1 cellular context compared by ENCODE assay signal in the genomic region with DNA sequence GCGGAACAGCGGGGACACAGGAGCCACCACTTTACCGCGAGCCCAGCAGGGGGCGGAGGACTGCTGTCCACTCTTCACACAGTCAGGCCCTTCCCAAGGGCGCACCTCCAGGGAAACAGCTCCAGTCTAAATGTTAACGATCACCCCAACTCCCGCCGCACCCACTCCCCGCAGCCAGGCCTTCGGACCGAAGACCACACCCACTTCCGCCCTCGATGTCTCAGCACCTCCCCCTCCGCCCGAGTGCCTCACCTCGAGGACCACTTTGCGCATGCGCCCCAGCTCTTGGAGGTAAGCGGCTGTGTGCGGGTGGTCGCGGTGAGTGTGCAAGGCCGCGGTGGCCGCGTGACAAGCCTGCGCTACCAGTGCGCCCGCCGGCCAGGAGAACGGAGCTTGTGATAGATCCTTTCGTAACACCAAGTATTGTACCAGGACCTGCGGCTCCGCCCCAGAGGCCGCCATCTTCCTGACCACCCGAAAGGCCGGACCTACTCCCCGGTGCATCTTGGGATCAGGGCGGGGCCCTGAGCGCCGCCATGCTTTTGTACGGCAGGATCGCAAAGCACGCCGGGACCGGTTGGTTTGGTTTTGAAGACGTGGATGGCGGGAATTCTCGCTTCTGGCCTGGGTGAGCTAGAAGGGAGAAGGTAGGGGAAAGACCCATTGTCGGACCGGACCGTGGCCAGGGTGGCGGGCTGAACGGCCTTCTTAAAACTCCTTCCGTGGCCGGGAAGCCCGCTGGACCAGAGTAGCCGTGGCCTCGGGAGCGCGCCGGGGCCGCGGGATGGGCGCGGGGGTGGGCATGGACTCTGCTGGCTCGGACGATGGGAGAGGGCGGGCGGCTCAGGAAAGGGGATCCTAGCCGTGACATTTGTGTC.
TF ChIP-seq lines count a peak whose summit lies in the region.

A gene with protein sequence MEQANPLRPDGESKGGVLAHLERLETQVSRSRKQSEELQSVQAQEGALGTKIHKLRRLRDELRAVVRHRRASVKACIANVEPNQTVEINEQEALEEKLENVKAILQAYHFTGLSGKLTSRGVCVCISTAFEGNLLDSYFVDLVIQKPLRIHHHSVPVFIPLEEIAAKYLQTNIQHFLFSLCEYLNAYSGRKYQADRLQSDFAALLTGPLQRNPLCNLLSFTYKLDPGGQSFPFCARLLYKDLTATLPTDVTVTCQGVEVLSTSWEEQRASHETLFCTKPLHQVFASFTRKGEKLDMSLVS (plus strand): TSS at position 552 of the 878 bp plus-strand sequence. CDS start 495 bp downstream, outside the sequence.
A gene with protein sequence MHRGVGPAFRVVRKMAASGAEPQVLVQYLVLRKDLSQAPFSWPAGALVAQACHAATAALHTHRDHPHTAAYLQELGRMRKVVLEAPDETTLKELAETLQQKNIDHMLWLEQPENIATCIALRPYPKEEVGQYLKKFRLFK (minus strand): TSS at position 518 of the 878 bp plus-strand sequence. CDS start 14 bp downstream, at position 504.

TF ChIP-seq in HepG2, 621 proteins besides CTCF, POLR2A, EP300 and RAD21 (continued from another document and continues in another):
- TF ChIP-seq ZNF790 (CRISPR knock-in tag; IDR thresholded peaks at IDR 0.05; ENCODE audit: borderline replicate concordance), result peak; percentile 90; the same call in 1 of the 2 replicates
- TF ChIP-seq, protein P1, sequence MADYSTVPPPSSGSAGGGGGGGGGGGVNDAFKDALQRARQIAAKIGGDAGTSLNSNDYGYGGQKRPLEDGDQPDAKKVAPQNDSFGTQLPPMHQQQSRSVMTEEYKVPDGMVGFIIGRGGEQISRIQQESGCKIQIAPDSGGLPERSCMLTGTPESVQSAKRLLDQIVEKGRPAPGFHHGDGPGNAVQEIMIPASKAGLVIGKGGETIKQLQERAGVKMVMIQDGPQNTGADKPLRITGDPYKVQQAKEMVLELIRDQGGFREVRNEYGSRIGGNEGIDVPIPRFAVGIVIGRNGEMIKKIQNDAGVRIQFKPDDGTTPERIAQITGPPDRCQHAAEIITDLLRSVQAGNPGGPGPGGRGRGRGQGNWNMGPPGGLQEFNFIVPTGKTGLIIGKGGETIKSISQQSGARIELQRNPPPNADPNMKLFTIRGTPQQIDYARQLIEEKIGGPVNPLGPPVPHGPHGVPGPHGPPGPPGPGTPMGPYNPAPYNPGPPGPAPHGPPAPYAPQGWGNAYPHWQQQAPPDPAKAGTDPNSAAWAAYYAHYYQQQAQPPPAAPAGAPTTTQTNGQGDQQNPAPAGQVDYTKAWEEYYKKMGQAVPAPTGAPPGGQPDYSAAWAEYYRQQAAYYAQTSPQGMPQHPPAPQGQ (CRISPR knock-in tag; IDR thresholded peaks at IDR 0.05; ENCODE audit: borderline replicate concordance), result no peak
- peak; percentile 46 for TF ChIP-seq GABPA (IDR thresholded peaks at IDR 0.05; ENCODE audit: low read depth, low read length)
- TF ChIP-seq GABPA (CRISPR knock-in tag; IDR thresholded peaks at IDR 0.05; ENCODE audit: low read depth), result peak; percentile 86
- TF ChIP-seq, protein P2, sequence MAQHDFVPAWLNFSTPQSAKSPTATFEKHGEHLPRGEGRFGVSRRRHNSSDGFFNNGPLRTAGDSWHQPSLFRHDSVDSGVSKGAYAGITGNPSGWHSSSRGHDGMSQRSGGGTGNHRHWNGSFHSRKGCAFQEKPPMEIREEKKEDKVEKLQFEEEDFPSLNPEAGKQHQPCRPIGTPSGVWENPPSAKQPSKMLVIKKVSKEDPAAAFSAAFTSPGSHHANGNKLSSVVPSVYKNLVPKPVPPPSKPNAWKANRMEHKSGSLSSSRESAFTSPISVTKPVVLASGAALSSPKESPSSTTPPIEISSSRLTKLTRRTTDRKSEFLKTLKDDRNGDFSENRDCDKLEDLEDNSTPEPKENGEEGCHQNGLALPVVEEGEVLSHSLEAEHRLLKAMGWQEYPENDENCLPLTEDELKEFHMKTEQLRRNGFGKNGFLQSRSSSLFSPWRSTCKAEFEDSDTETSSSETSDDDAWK (CRISPR knock-in tag; IDR thresholded peaks at IDR 0.05), result no peak
- no peak; the same call in 1 of the 2 replicates for TF ChIP-seq ISX (CRISPR knock-in tag; conservative IDR thresholded peaks at IDR 0.05)
- TF ChIP-seq, protein P3, sequence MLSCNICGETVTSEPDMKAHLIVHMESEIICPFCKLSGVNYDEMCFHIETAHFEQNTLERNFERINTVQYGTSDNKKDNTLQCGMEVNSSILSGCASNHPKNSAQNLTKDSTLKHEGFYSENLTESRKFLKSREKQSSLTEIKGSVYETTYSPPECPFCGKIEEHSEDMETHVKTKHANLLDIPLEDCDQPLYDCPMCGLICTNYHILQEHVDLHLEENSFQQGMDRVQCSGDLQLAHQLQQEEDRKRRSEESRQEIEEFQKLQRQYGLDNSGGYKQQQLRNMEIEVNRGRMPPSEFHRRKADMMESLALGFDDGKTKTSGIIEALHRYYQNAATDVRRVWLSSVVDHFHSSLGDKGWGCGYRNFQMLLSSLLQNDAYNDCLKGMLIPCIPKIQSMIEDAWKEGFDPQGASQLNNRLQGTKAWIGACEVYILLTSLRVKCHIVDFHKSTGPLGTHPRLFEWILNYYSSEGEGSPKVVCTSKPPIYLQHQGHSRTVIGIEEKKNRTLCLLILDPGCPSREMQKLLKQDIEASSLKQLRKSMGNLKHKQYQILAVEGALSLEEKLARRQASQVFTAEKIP (CRISPR knock-in tag; IDR thresholded peaks at IDR 0.05; ENCODE audit: borderline replicate concordance), result no peak
- TF ChIP-seq DPF2 (CRISPR knock-in tag; IDR thresholded peaks at IDR 0.05; ENCODE audit: borderline replicate concordance, low read depth), result no peak
- TF ChIP-seq ZMYM4 (CRISPR knock-in tag; IDR thresholded peaks at IDR 0.05), result peak; percentile 98
- TF ChIP-seq ZNF7 (CRISPR knock-in tag; IDR thresholded peaks at IDR 0.05), result no peak; the same call in 1 of the 2 replicates
- TF ChIP-seq, protein P4, sequence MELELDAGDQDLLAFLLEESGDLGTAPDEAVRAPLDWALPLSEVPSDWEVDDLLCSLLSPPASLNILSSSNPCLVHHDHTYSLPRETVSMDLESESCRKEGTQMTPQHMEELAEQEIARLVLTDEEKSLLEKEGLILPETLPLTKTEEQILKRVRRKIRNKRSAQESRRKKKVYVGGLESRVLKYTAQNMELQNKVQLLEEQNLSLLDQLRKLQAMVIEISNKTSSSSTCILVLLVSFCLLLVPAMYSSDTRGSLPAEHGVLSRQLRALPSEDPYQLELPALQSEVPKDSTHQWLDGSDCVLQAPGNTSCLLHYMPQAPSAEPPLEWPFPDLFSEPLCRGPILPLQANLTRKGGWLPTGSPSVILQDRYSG (CRISPR knock-in tag; IDR thresholded peaks at IDR 0.05), result no peak; the same call in 1 of the 2 replicates
- peak; percentile 39; the same call in 1 of the 2 replicates for TF ChIP-seq ZNF460 (CRISPR knock-in tag; IDR thresholded peaks at IDR 0.05; ENCODE audit: borderline replicate concordance)
- TF ChIP-seq ZNF644 (CRISPR knock-in tag; IDR thresholded peaks at IDR 0.05; ENCODE audit: low read depth), result peak; percentile 97
- TF ChIP-seq, protein P5, sequence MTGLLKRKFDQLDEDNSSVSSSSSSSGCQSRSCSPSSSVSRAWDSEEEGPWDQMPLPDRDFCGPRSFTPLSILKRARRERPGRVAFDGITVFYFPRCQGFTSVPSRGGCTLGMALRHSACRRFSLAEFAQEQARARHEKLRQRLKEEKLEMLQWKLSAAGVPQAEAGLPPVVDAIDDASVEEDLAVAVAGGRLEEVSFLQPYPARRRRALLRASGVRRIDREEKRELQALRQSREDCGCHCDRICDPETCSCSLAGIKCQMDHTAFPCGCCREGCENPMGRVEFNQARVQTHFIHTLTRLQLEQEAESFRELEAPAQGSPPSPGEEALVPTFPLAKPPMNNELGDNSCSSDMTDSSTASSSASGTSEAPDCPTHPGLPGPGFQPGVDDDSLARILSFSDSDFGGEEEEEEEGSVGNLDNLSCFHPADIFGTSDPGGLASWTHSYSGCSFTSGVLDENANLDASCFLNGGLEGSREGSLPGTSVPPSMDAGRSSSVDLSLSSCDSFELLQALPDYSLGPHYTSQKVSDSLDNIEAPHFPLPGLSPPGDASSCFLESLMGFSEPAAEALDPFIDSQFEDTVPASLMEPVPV (CRISPR knock-in tag; IDR thresholded peaks at IDR 0.05), result no peak; the same call in 1 of the 2 replicates
- peak; percentile 42; the same call in 1 of the 2 replicates for TF ChIP-seq ZMYM3 (CRISPR knock-in tag; IDR thresholded peaks at IDR 0.05)
- peak; percentile 97 for TF ChIP-seq YEATS4 (CRISPR knock-in tag; IDR thresholded peaks at IDR 0.05; ENCODE audit: borderline replicate concordance)
- TF ChIP-seq ZBTB7A (CRISPR knock-in tag; IDR thresholded peaks at IDR 0.05), result no peak; the same call in none of the 2 replicates
- TF ChIP-seq ZNF432 (CRISPR knock-in tag; IDR thresholded peaks at IDR 0.05; ENCODE audit: borderline replicate concordance), result no peak
- peak; percentile 33; the same call in 1 of the 2 replicates for TF ChIP-seq PCBP1 (IDR thresholded peaks at IDR 0.05; ENCODE audit: borderline replicate concordance, low read depth, low read length)
- TF ChIP-seq ZNF101 (CRISPR knock-in tag; IDR thresholded peaks at IDR 0.05; ENCODE audit: borderline replicate concordance, low read depth), result 0 out of 2 replicates have a peak, but pooled peaks have one; percentile 83
- TF ChIP-seq ZNF547 (CRISPR knock-in tag; IDR thresholded peaks at IDR 0.05), result peak; percentile 84
- no peak for TF ChIP-seq XBP1 (CRISPR knock-in tag; IDR thresholded peaks at IDR 0.05)
- TF ChIP-seq ZFP36L2 (CRISPR knock-in tag; IDR thresholded peaks at IDR 0.05), result no peak
- TF ChIP-seq SRF (IDR thresholded peaks at IDR 0.05; ENCODE audit: low read depth, low read length), result peak; percentile 41; the same call in 1 of the 2 replicates
- TF ChIP-seq RELA (CRISPR knock-in tag; IDR thresholded peaks at IDR 0.05), result no peak; the same call in 1 of the 2 replicates
- TF ChIP-seq ZBTB20 (CRISPR knock-in tag; IDR thresholded peaks at IDR 0.05; ENCODE audit: borderline replicate concordance, low read depth), result 0 out of 2 replicates have a peak, but pooled peaks have one; percentile 21
- TF ChIP-seq ZNF558 (CRISPR knock-in tag; IDR thresholded peaks at IDR 0.05; ENCODE audit: borderline replicate concordance), result peak; percentile 87; the same call in 1 of the 2 replicates
- no peak for TF ChIP-seq ZNF652 (CRISPR knock-in tag; IDR thresholded peaks at IDR 0.05; ENCODE audit: borderline replicate concordance, low read depth)
- no peak for TF ChIP-seq FOXA1 (IDR thresholded peaks at IDR 0.05)
- TF ChIP-seq FOXA1 (CRISPR knock-in tag; IDR thresholded peaks at IDR 0.05), result peak; percentile 43; the same call in 1 of the 2 replicates
- TF ChIP-seq, protein P6, sequence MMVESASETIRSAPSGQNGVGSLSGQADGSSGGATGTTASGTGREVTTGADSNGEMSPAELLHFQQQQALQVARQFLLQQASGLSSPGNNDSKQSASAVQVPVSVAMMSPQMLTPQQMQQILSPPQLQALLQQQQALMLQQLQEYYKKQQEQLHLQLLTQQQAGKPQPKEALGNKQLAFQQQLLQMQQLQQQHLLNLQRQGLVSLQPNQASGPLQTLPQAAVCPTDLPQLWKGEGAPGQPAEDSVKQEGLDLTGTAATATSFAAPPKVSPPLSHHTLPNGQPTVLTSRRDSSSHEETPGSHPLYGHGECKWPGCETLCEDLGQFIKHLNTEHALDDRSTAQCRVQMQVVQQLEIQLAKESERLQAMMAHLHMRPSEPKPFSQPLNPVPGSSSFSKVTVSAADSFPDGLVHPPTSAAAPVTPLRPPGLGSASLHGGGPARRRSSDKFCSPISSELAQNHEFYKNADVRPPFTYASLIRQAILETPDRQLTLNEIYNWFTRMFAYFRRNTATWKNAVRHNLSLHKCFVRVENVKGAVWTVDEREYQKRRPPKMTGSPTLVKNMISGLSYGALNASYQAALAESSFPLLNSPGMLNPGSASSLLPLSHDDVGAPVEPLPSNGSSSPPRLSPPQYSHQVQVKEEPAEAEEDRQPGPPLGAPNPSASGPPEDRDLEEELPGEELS (CRISPR knock-in tag; IDR thresholded peaks at IDR 0.05), result no peak
- TF ChIP-seq, protein P7, sequence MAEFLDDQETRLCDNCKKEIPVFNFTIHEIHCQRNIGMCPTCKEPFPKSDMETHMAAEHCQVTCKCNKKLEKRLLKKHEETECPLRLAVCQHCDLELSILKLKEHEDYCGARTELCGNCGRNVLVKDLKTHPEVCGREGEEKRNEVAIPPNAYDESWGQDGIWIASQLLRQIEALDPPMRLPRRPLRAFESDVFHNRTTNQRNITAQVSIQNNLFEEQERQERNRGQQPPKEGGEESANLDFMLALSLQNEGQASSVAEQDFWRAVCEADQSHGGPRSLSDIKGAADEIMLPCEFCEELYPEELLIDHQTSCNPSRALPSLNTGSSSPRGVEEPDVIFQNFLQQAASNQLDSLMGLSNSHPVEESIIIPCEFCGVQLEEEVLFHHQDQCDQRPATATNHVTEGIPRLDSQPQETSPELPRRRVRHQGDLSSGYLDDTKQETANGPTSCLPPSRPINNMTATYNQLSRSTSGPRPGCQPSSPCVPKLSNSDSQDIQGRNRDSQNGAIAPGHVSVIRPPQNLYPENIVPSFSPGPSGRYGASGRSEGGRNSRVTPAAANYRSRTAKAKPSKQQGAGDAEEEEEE (CRISPR knock-in tag; IDR thresholded peaks at IDR 0.05; ENCODE audit: borderline replicate concordance), result 0 out of 2 replicates have a peak, but pooled peaks have one; percentile 82
- no peak for TF ChIP-seq ZNF337 (CRISPR knock-in tag; IDR thresholded peaks at IDR 0.05; ENCODE audit: borderline replicate concordance, low read depth)
- peak; percentile 71 for TF ChIP-seq KLF11 (CRISPR knock-in tag; IDR thresholded peaks at IDR 0.05)
- peak; percentile 88; the same call in 1 of the 2 replicates for TF ChIP-seq ZNF256 (CRISPR knock-in tag; conservative IDR thresholded peaks at IDR 0.05)
- no peak for TF ChIP-seq ZNF713 (CRISPR knock-in tag; IDR thresholded peaks at IDR 0.05)
- TF ChIP-seq, protein P8, sequence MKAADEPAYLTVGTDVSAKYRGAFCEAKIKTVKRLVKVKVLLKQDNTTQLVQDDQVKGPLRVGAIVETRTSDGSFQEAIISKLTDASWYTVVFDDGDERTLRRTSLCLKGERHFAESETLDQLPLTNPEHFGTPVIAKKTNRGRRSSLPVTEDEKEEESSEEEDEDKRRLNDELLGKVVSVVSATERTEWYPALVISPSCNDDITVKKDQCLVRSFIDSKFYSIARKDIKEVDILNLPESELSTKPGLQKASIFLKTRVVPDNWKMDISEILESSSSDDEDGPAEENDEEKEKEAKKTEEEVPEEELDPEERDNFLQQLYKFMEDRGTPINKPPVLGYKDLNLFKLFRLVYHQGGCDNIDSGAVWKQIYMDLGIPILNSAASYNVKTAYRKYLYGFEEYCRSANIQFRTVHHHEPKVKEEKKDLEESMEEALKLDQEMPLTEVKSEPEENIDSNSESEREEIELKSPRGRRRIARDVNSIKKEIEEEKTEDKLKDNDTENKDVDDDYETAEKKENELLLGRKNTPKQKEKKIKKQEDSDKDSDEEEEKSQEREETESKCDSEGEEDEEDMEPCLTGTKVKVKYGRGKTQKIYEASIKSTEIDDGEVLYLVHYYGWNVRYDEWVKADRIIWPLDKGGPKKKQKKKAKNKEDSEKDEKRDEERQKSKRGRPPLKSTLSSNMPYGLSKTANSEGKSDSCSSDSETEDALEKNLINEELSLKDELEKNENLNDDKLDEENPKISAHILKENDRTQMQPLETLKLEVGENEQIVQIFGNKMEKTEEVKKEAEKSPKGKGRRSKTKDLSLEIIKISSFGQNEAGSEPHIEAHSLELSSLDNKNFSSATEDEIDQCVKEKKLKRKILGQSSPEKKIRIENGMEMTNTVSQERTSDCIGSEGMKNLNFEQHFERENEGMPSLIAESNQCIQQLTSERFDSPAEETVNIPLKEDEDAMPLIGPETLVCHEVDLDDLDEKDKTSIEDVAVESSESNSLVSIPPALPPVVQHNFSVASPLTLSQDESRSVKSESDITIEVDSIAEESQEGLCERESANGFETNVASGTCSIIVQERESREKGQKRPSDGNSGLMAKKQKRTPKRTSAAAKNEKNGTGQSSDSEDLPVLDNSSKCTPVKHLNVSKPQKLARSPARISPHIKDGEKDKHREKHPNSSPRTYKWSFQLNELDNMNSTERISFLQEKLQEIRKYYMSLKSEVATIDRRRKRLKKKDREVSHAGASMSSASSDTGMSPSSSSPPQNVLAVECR (CRISPR knock-in tag; IDR thresholded peaks at IDR 0.05; ENCODE audit: borderline replicate concordance), result peak; percentile 98
- 0 out of 2 replicates have a peak, but pooled peaks have one; percentile 49 for TF ChIP-seq ZSCAN29 (CRISPR knock-in tag; conservative IDR thresholded peaks at IDR 0.05)
